Comparison of ENCODE assay signal across 28 cellular contexts in genomic region chr2:25881759-25882158, GRCh38.
"Had no signal": no experiment of that assay in that cellular context is flagged by ENCODE, and none has a peak within 500 bp of the region (broad histone marks: within the 10 kb centered on the region; RNA-seq: fewer than 3 reads in every experiment).

No MANE protein-coding gene starts in this region.

- H3K4me3 ChIP-seq: left lung, lower lobe of right lung, neural progenitor cell, ovary, right atrium auricular region, right lobe of liver, smooth muscle cell, stomach, testis, thyroid gland, transverse colon, upper lobe of left lung, vagina had no signal

- DNase-seq: hypothalamus; immature natural killer cell; kidney; left colon; left lung; lower lobe of right lung; mammary epithelial cell; mesenchymal stem cell; naive B cell; natural killer cell; nephron progenitor cell; occipital lobe; ovary; right lobe of liver; stimulated activated CD4-positive, alpha-beta T cell treated with anti-CD3 and anti-CD28 coated beads, Interleukin-2, amount 100 ng/mL, for 24 hours; stimulated activated CD4-positive, alpha-beta T cell treated with anti-CD3 and anti-CD28 coated beads, Interleukin-4, amount 100 ng/mL, for 1 hour; stimulated activated naive B cell treated with anti-CD40 and anti-IgM and Interleukin-4, amounts not matched to agents 10 μg/mL and 1 μg/mL and 100 μg/mL, for 72 hours; stimulated activated naive CD8-positive, alpha-beta T cell treated with anti-CD3 and anti-CD28 coated beads, Interleukin-15, Interleukin-2, amounts not matched to agents 100 U/mL and 50 U/mL, for 24 hours; stomach; testis; thyroid gland; transverse colon; upper lobe of left lung had no signal

- H3K36me3 ChIP-seq: left lung, lower lobe of right lung, neural progenitor cell, neutrophil, ovary, right atrium auricular region, right lobe of liver, stomach, thyroid gland, transverse colon, upper lobe of left lung, vagina had no signal

- H3K4me2 ChIP-seq: neural progenitor cell, smooth muscle cell had no signal

- H3K9ac ChIP-seq: neural progenitor cell had no signal

- H3K27me3 ChIP-seq: neutrophil, ovary, right atrium auricular region, right lobe of liver, testis, thyroid gland, transverse colon, upper lobe of left lung, vagina had no signal

- H3K27ac ChIP-seq: left lung, lower lobe of right lung, neural progenitor cell, neutrophil, ovary, right atrium auricular region, right lobe of liver, stomach, testis, thyroid gland, transverse colon, upper lobe of left lung, vagina had no signal
